ENCODE assay signal across 10 cellular contexts in the genomic region with DNA sequence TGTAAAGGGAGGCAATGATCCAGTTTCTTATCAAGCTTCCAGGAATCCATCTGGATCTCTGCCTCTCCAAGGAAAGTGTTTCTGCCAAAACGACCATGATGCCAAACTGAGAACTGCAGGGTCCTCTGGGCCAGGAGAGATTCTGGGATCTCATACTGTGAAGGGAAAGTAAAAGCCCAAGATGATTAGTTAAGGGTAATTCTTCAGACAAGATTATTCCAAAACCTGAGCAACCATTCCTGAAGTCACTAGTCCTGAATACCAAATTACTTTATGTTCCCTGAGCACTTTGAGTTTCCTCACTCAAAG. TPM values are rescaled to one million over a fixed set of nuclear protein-coding genes. Genes with fewer than 3 reads are reported as not detected.
"Had no signal": no experiment of that assay in that cellular context is flagged by ENCODE, and none has a peak within 500 bp of the region (broad histone marks: within the 10 kb centered on the region; RNA-seq: fewer than 3 reads in every experiment).

No MANE protein-coding gene starts in this region.

- H3K4me3 Mint-ChIP-seq: activated CD8-positive, alpha-beta T cell treated with anti-CD3 and anti-CD28 coated beads for 36 hours; activated naive CD8-positive, alpha-beta T cell treated with anti-CD3 and anti-CD28 coated beads, Interleukin-2, amount 10 ng/mL, durations not matched to agents 7 days and 5 days; memory B cell; nephron; T-helper 2 cell treated with Interferon-gamma antibody and Interleukin-4, amounts not matched to agents 5 μg/mL and 100 μg/mL, for 36 hours had no signal

- H3K27me3 ChIP-seq: gastrocnemius medialis, suprapubic skin, upper lobe of right lung had no signal

- H3K27ac ChIP-seq: left ventricle myocardium inferior, psoas muscle, suprapubic skin, upper lobe of right lung had no signal

- H3K4me1 Mint-ChIP-seq: nephron had no signal

- H3K9me3 ChIP-seq: gastrocnemius medialis, left ventricle myocardium inferior, psoas muscle, suprapubic skin, upper lobe of right lung had no signal

- H3K4me1 ChIP-seq: gastrocnemius medialis, left ventricle myocardium inferior, psoas muscle, suprapubic skin, upper lobe of right lung had no signal

- H3K27me3 Mint-ChIP-seq: activated naive CD8-positive, alpha-beta T cell treated with anti-CD3 and anti-CD28 coated beads, Interleukin-2, amount 10 ng/mL, durations not matched to agents 7 days and 5 days; memory B cell had no signal

- H3K27ac Mint-ChIP-seq: activated CD8-positive, alpha-beta T cell treated with anti-CD3 and anti-CD28 coated beads for 36 hours; activated naive CD8-positive, alpha-beta T cell treated with anti-CD3 and anti-CD28 coated beads, Interleukin-2, amount 10 ng/mL, durations not matched to agents 7 days and 5 days; memory B cell; nephron; T-helper 2 cell treated with Interferon-gamma antibody and Interleukin-4, amounts not matched to agents 5 μg/mL and 100 μg/mL, for 36 hours had no signal

- H3K36me3 Mint-ChIP-seq: activated naive CD8-positive, alpha-beta T cell treated with anti-CD3 and anti-CD28 coated beads, Interleukin-2, amount 10 ng/mL, durations not matched to agents 7 days and 5 days; memory B cell had no signal

- H3K36me3 ChIP-seq: gastrocnemius medialis, left ventricle myocardium inferior, suprapubic skin, upper lobe of right lung had no signal

- H3K9me3 Mint-ChIP-seq: activated CD8-positive, alpha-beta T cell treated with anti-CD3 and anti-CD28 coated beads for 36 hours; activated naive CD8-positive, alpha-beta T cell treated with anti-CD3 and anti-CD28 coated beads, Interleukin-2, amount 10 ng/mL, durations not matched to agents 7 days and 5 days; memory B cell; nephron; T-helper 2 cell treated with Interferon-gamma antibody and Interleukin-4, amounts not matched to agents 5 μg/mL and 100 μg/mL, for 36 hours had no signal

- H3K4me3 ChIP-seq: gastrocnemius medialis, left ventricle myocardium inferior, psoas muscle, suprapubic skin, upper lobe of right lung had no signal

- DNase-seq: activated naive CD8-positive, alpha-beta T cell treated with anti-CD3 and anti-CD28 coated beads, Interleukin-2, amount 10 ng/mL, durations not matched to agents 7 days and 5 days; left ventricle myocardium inferior; psoas muscle; upper lobe of right lung had no signal

RNA-seq across cellular contexts. Expression of a gene that starts 42.0 kb away (rescaled TPM):
- total RNA-seq: activated CD8-positive, alpha-beta T cell treated with anti-CD3 and anti-CD28 coated beads for 36 hours; activated naive CD8-positive, alpha-beta T cell treated with anti-CD3 and anti-CD28 coated beads, Interleukin-2, amount 10 ng/mL, durations not matched to agents 7 days and 5 days had no signal

RNA-seq across cellular contexts. Expression of a gene that starts 46.0 kb away (rescaled TPM):
- total RNA-seq: activated CD8-positive, alpha-beta T cell treated with anti-CD3 and anti-CD28 coated beads for 36 hours; activated naive CD8-positive, alpha-beta T cell treated with anti-CD3 and anti-CD28 coated beads, Interleukin-2, amount 10 ng/mL, durations not matched to agents 7 days and 5 days had no signal
